ENCODE assay signal across 25 cellular contexts in the genomic region with DNA sequence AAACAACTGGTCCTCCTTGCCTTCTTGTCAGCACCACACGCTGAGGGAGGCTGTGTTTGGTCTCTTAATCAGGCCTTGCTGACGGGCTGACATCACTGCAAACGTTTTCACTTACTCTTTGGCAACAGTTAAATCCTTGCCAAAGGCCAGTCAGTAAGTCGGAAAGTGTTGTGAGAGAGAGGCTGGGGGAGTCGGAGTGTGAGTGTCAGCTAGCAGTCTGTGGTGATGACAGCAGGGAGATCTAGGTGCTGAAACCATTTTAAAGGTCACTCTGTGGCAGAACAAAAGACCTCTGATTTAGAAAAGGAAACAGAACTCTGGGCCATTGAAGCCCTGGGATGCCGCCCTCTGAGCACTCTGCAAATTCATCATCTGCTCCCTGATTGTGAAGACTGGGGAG.
DNase-seq lines count a peak whose midpoint lies in the region; ATAC-seq and TF ChIP-seq lines count a peak whose summit lies in the region.
"Had no signal": no experiment of that assay in that cellular context is flagged by ENCODE, and none has a peak within 500 bp of the region (broad histone marks: within the 10 kb centered on the region; RNA-seq: fewer than 3 reads in every experiment).

No MANE protein-coding gene starts in this region.

- H3K36me3 ChIP-seq in adipocyte (ENCODE audit: control insufficient read depth, insufficient read depth, low read length, severe bottlenecking) (no peaks in the 10 kb centered on the region), heart right ventricle (no peaks in the 10 kb centered on the region)
- H3K36me3 ChIP-seq: neutrophil had no signal

- no peak overlapping the region for H2BK15ac ChIP-seq in H9 (ENCODE audit: low read depth, low read length)

- H3K56ac ChIP-seq in H9 (ENCODE audit: insufficient read length, low read depth, low read length): no peak overlapping the region

- H2AFZ ChIP-seq in H9 (ENCODE audit: low read length): no peak overlapping the region
- H2AFZ ChIP-seq: hepatocyte had no signal

- H4K20me1 ChIP-seq in H9 (ENCODE audit: control insufficient read depth, insufficient read depth, insufficient read length): no peaks in the 10 kb centered on the region

- H3K23ac ChIP-seq in H9 (ENCODE audit: insufficient read length, low read depth, low read length): no peak overlapping the region

- H3K9me3 Mint-ChIP-seq in H9: no peaks in the 10 kb centered on the region
- H3K9me3 Mint-ChIP-seq in nephron progenitor cell: no peaks in the 10 kb centered on the region
- H3K9me3 Mint-ChIP-seq: activated CD8-positive, alpha-beta T cell treated with anti-CD3 and anti-CD28 coated beads for 36 hours; T-helper 1 cell treated with Interleukin-12 subunit alpha and Interleukin-12 subunit beta and Interleukin-4 antibody, amounts not matched to agents 30 μg/mL and 1 μg/mL, for 36 hours had no signal

- H2BK120ac ChIP-seq in H9 (ENCODE audit: low read depth, low read length, poor library complexity, severe bottlenecking): no peak overlapping the region

- H4K91ac ChIP-seq in H9 (ENCODE audit: insufficient read length, low read depth, low read length): no peak overlapping the region

- no peaks in the 10 kb centered on the region for H3K27me3 ChIP-seq in H9 (ENCODE audit: insufficient read depth, low read length)
- peaks cover 4% of the 10 kb centered on the region for H3K27me3 ChIP-seq in adipocyte (replicated peaks; ENCODE audit: control insufficient read depth, insufficient read depth, low read length)
- peaks cover 0 to 44% (median 17%) of the 10 kb centered on the region in 7 donors for H3K27me3 ChIP-seq in heart right ventricle
- H3K27me3 ChIP-seq: neutrophil had no signal

- no peak overlapping the region for H4K8ac ChIP-seq in H9 (replicated peaks; ENCODE audit: insufficient read length, low read depth, low read length)

- TF ChIP-seq CTCF in H9 (conservative IDR thresholded peaks at IDR 0.05) (no peak), heart right ventricle (IDR thresholded peaks at IDR 0.05) (no peak), nephron progenitor cell (IDR thresholded peaks at IDR 0.05) (no peak)

- H2BK5ac ChIP-seq in H9 (ENCODE audit: insufficient read length, low read length): no peak overlapping the region

- H3K79me1 ChIP-seq in H9 (ENCODE audit: insufficient read depth, low read depth, low read length, poor library complexity, severe bottlenecking): peaks cover 2% of the 10 kb centered on the region

- H4K5ac ChIP-seq in H9 (ENCODE audit: insufficient read length, low read depth, low read length): no peak overlapping the region

- H3K4me3 ChIP-seq in adipocyte (ENCODE audit: low read length) (no peak overlapping the region), heart right ventricle (no peak overlapping the region)
- H3K4me3 ChIP-seq: GM12878, hepatocyte had no signal

- DNase-seq in H9 (peak; percentile 36), adipocyte (ENCODE audit: low read depth) (peak; percentile 26), heart right ventricle (peak; percentile 17 to 57), nephron progenitor cell (peak; percentile 29), T1000 (lab: John Stamatoyannopoulos, UW) (no peak)
- no peak for DNase-seq in activated CD4-positive, alpha-beta T cell treated with anti-CD3 and anti-CD28 coated beads, Interleukin-2, amount 50 U/mL, for 1 hour
- DNase-seq: ACHN; activated CD8-positive, alpha-beta T cell treated with anti-CD3 and anti-CD28 coated beads for 36 hours; activated naive CD4-positive, alpha-beta T cell treated with Interleukin-2 at 50 U/mL for 16 hours; activated T-cell treated with anti-CD3 and anti-CD28 coated beads, Interleukin-2, amount 50 U/mL, for 1 hour; aorta; cerebellar nuclear complex; GF-D8; Kasumi-1; NCI-H1092; NCI-H2107; NCI-H510A treated with DMSO at 0.1 percent for 48 hours; stimulated activated CD4-positive, alpha-beta T cell treated with anti-CD3 and anti-CD28 coated beads, Interleukin-15, amount 100 ng/mL, for 24 hours had no signal

- no peak overlapping the region for H3K4ac ChIP-seq in H9 (ENCODE audit: low read depth, low read length)

- ATAC-seq in heart right ventricle (peak; percentile 80 to 100 (median 97)), GM21717 (IDR thresholded peaks at IDR 0.05; ENCODE audit: unreplicated experiment) (no peak), GM18858 (IDR thresholded peaks at IDR 0.05; ENCODE audit: unreplicated experiment) (no peak)
- ATAC-seq: activated CD8-positive, alpha-beta T cell treated with anti-CD3 and anti-CD28 coated beads for 36 hours; GM12878 had no signal

- H3K4me2 ChIP-seq in H9 (ENCODE audit: insufficient read depth, insufficient read length, low read length): no peak overlapping the region
- H3K4me2 ChIP-seq: hepatocyte had no signal

- no CpG with 5 or more reads among the region's 6 CpGs for WGBS in H9 (ENCODE audit: extremely low coverage, insufficient read length, low lambda C conversion rate)
- 3 to 14% methylated on average over 6 of the region's 6 CpGs for WGBS in heart right ventricle, 2 donors

- H3K4me3 Mint-ChIP-seq in H9: no peak overlapping the region
- H3K4me3 Mint-ChIP-seq in nephron progenitor cell: no peak overlapping the region
- H3K4me3 Mint-ChIP-seq: activated CD8-positive, alpha-beta T cell treated with anti-CD3 and anti-CD28 coated beads for 36 hours; CD14-positive monocyte; T-helper 1 cell treated with Interleukin-12 subunit alpha and Interleukin-12 subunit beta and Interleukin-4 antibody, amounts not matched to agents 30 μg/mL and 1 μg/mL, for 36 hours had no signal

- no peak overlapping the region for H2BK20ac ChIP-seq in H9 (ENCODE audit: low read depth, low read length, poor library complexity, severe bottlenecking)

- H3K27ac Mint-ChIP-seq in H9 (peak overlapping the region in 1 of 3 experiments; percentile 55; a peak in 2 of 7 replicates), nephron progenitor cell (peak overlapping the region; percentile 88)
- H3K27ac Mint-ChIP-seq: activated CD8-positive, alpha-beta T cell treated with anti-CD3 and anti-CD28 coated beads for 36 hours; CD14-positive monocyte; T-helper 1 cell treated with Interleukin-12 subunit alpha and Interleukin-12 subunit beta and Interleukin-4 antibody, amounts not matched to agents 30 μg/mL and 1 μg/mL, for 36 hours had no signal

- H3K27ac ChIP-seq in H9 (ENCODE audit: insufficient read length, low read depth, low read length) (no peak overlapping the region), heart right ventricle (peak overlapping the region in 1 of 10 donors; percentile 21)
- H3K27ac ChIP-seq: hepatocyte, neutrophil had no signal

- no peak overlapping the region for H2AK5ac ChIP-seq in H9 (ENCODE audit: insufficient read length, low read length)

- H2BK12ac ChIP-seq in H9 (ENCODE audit: insufficient read length, low read depth, low read length): no peak overlapping the region

- H3K4me1 ChIP-seq in H9 (ENCODE audit: insufficient read depth, low read length) (no peaks in the 10 kb centered on the region), adipocyte (ENCODE audit: control insufficient read depth, insufficient read depth, low read length) (peaks cover 3% of the 10 kb centered on the region), heart right ventricle (peaks cover 0 to 9% (median 0%) of the 10 kb centered on the region in 9 donors)

- intact Hi-C loops in heart right ventricle (cut with DNase I): no loop called here

- H3K9ac ChIP-seq in H9 (ENCODE audit: extremely low read depth, insufficient read length, low read length) (no peak overlapping the region), adipocyte (ENCODE audit: low read length) (no peak overlapping the region)

- H3K4me1 Mint-ChIP-seq in H9 (peaks cover 14 to 17% of the 10 kb centered on the region in 2 experiments), nephron progenitor cell (peaks cover 55% of the 10 kb centered on the region)
- H3K4me1 Mint-ChIP-seq: CD14-positive monocyte had no signal

- H3K36me3 Mint-ChIP-seq in H9 (ENCODE audit: insufficient read depth in 1 of 3, low read depth in 3 of 3) (no peaks in the 10 kb centered on the region; a peak in 1 of 7 replicates), nephron progenitor cell (ENCODE audit: low read depth) (no peaks in the 10 kb centered on the region)
- H3K36me3 Mint-ChIP-seq: CD14-positive monocyte had no signal

- no peaks in the 10 kb centered on the region for H3K79me2 ChIP-seq in H9 (ENCODE audit: insufficient read depth, low read length)
- H3K79me2 ChIP-seq: hepatocyte had no signal

- no peak overlapping the region for H3K18ac ChIP-seq in H9 (ENCODE audit: insufficient read length, low read depth, low read length)

- no peak overlapping the region for H3T11ph ChIP-seq in H9 (ENCODE audit: low read length)

- no peaks in the 10 kb centered on the region for H3K27me3 Mint-ChIP-seq in H9 (ENCODE audit: low read depth)
- H3K27me3 Mint-ChIP-seq in nephron progenitor cell (ENCODE audit: low read depth, poor library complexity): peaks cover 12% of the 10 kb centered on the region
- H3K27me3 Mint-ChIP-seq: activated CD8-positive, alpha-beta T cell treated with anti-CD3 and anti-CD28 coated beads for 36 hours had no signal

- no peaks in the 10 kb centered on the region for H3K23me2 ChIP-seq in H9 (ENCODE audit: insufficient read length, low read depth, low read length, poor library complexity, severe bottlenecking)

- H3K14ac ChIP-seq in H9 (ENCODE audit: insufficient read depth, low read length): no peak overlapping the region

- H3K9me3 ChIP-seq in H9 (ENCODE audit: control insufficient read depth, low read depth, low read length): no peaks in the 10 kb centered on the region
- H3K9me3 ChIP-seq in adipocyte (ENCODE audit: control insufficient read depth, low read length): no peaks in the 10 kb centered on the region
- no peaks in the 10 kb centered on the region for H3K9me3 ChIP-seq in heart right ventricle
- H3K9me3 ChIP-seq: neutrophil had no signal

Comparison
In these comparisons a context has a peak if more than half of its experiments do, and no peak if none do; other contexts are left out.
1. DNase-seq: peak in H9 (single experiment), adipocyte (single experiment), heart right ventricle (2 of 2) and nephron progenitor cell (single experiment); none in T1000 (single experiment) and activated CD4-positive, alpha-beta T cell treated with anti-CD3 and anti-CD28 coated beads, Interleukin-2, amount 50 U/mL, for 1 hour (single experiment).
2. ATAC-seq: peak in heart right ventricle (8 of 8); none in GM21717 (single experiment) and GM18858 (single experiment).